In the genomic region with DNA sequence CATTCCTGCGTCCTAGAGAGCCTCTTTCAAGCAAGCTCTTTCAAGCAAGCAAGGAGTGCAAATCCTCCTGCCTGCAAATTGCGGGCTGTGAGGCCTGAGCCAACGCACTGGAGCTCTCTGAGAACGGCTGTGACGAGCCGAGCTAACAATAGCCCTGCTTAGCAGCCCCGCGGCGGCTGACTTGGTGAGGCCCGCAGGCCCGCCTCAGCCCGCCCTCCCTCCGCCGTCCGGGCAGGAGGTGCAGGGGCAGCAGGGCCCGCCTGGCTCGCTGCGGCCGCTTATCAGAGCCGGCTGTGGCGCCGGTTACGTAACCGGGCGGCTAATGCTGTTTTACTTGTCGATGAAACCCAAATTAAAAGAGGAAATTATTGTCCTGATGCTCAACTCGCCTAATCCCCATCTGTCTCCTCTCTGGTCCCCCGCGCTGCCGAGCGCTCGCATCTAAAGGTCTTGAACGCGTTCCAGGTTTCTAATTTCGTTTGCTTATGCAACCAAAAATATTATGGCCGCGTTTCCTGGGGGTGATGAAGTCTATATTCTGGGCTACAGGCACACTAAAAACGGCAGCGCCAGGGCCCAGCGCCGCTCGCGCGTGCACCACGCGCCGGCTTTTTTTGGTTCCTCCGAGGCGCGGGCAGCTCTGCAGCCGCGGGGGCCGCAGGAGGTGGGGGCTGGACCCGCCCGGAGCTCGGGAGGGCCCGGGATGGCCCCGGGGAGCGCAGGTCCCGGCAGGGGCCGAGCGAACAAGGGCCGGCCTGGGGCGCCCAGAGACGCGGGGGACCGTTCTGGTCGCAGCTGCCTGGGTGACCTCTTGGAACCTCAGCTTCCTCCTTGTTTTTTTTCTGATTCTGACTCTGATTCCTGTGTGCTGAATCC, we compare ENCODE assay signal across 8 cellular contexts.
DNase-seq lines count a peak whose midpoint lies in the region; ATAC-seq and TF ChIP-seq lines count a peak whose summit lies in the region.

No MANE protein-coding gene starts in this region.

- peaks cover 2% of the 10 kb centered on the region for H3K36me3 Mint-ChIP-seq in activated naive CD8-positive, alpha-beta T cell treated with anti-CD3 and anti-CD28 coated beads, Interleukin-2, amount 10 ng/mL, durations not matched to agents 7 days and 5 days
- H3K36me3 Mint-ChIP-seq in neural progenitor cell (no peaks in the 10 kb centered on the region), type B pancreatic cell (no peaks in the 10 kb centered on the region)

- H3K79me2 ChIP-seq in neural progenitor cell (ENCODE audit: low read depth), result no peaks in the 10 kb centered on the region

- no TSS peak for BruUV-seq in A673 (replicated peaks; lab: Mats Ljungman, UMichigan)

- H3K36me3 ChIP-seq in A673 (ENCODE audit: insufficient read depth, low read length, poor library complexity, severe bottlenecking), result no peaks in the 10 kb centered on the region
- no peaks in the 10 kb centered on the region for H3K36me3 ChIP-seq in MG63
- no peaks in the 10 kb centered on the region for H3K36me3 ChIP-seq in neural progenitor cell

- peak overlapping the region; percentile 37 for H3K4me3 ChIP-seq in A673 (ENCODE audit: low read depth, low read length, poor library complexity, severe bottlenecking)
- H3K4me3 ChIP-seq in MG63, result peak overlapping the region; percentile 23
- peak overlapping the region; percentile 43 for H3K4me3 ChIP-seq in neural progenitor cell

- intact Hi-C loops in A673 (cut with micrococcal nuclease; ENCODE audit: unreplicated experiment), result no loop called here

- H3K27me3 ChIP-seq in A673 (replicated peaks; ENCODE audit: insufficient read depth, low read depth, low read length, poor library complexity) (no peaks in the 10 kb centered on the region), MG63 (no peaks in the 10 kb centered on the region), neural progenitor cell (peaks cover 11% of the 10 kb centered on the region)

- H3K4me3 Mint-ChIP-seq in activated naive CD8-positive, alpha-beta T cell treated with anti-CD3 and anti-CD28 coated beads, Interleukin-2, amount 10 ng/mL, durations not matched to agents 7 days and 5 days, result peak overlapping the region; percentile 91
- H3K4me3 Mint-ChIP-seq in neural progenitor cell, result peak overlapping the region; percentile 82
- peak overlapping the region; percentile 86 for H3K4me3 Mint-ChIP-seq in type B pancreatic cell

- H3K9me3 Mint-ChIP-seq in activated naive CD8-positive, alpha-beta T cell treated with anti-CD3 and anti-CD28 coated beads, Interleukin-2, amount 10 ng/mL, durations not matched to agents 7 days and 5 days, result no peaks in the 10 kb centered on the region
- no peaks in the 10 kb centered on the region for H3K9me3 Mint-ChIP-seq in neural progenitor cell
- H3K9me3 Mint-ChIP-seq in type B pancreatic cell, result no peaks in the 10 kb centered on the region

- H3K4me2 ChIP-seq in neural progenitor cell, result peak overlapping the region; percentile 75

- H3K9ac ChIP-seq in neural progenitor cell, result no peak overlapping the region

- H3K4me1 Mint-ChIP-seq in activated naive CD8-positive, alpha-beta T cell treated with anti-CD3 and anti-CD28 coated beads, Interleukin-2, amount 10 ng/mL, durations not matched to agents 7 days and 5 days, result peaks cover 24% of the 10 kb centered on the region
- H3K4me1 Mint-ChIP-seq in neural progenitor cell (peaks cover 30% of the 10 kb centered on the region), type B pancreatic cell (ENCODE audit: unreplicated experiment) (peaks cover 35% of the 10 kb centered on the region)

- DNase-seq in A673 (ENCODE audit: low spot score) (peak; percentile 71), MG63 (peak; percentile 89), SHP77 (lab: John Stamatoyannopoulos, UW) (peak; percentile 80 to 90), globus pallidus (ENCODE audit: low spot score) (peak; percentile 96), neural progenitor cell (ENCODE audit: low spot score) (peak; percentile 95), type B pancreatic cell (ENCODE audit: extremely low spot score, unreplicated experiment) (peak; percentile 81)
- DNase-seq in activated naive CD8-positive, alpha-beta T cell treated with anti-CD3 and anti-CD28 coated beads, Interleukin-2, amount 10 ng/mL, durations not matched to agents 7 days and 5 days, result peak; percentile 60

- H2AFZ ChIP-seq in neural progenitor cell (replicated peaks), result peak overlapping the region; percentile 90

- H3F3A ChIP-seq in neural progenitor cell (ENCODE audit: low read depth), result peaks cover 23% of the 10 kb centered on the region

- peaks cover 27% of the 10 kb centered on the region for H3K27me3 Mint-ChIP-seq in activated naive CD8-positive, alpha-beta T cell treated with anti-CD3 and anti-CD28 coated beads, Interleukin-2, amount 10 ng/mL, durations not matched to agents 7 days and 5 days
- peaks cover 15% of the 10 kb centered on the region for H3K27me3 Mint-ChIP-seq in neural progenitor cell (ENCODE audit: insufficient read depth, low read depth)
- H3K27me3 Mint-ChIP-seq in type B pancreatic cell, result peaks cover 4% of the 10 kb centered on the region

- POLR2A ChIA-PET in A673 (lab: Charles Lee; ENCODE audit: low non-redundant PET), result interaction anchor here (0.6 to 0.7 kb wide), 3 partner anchors 65 to 249 kb away, joined by 5 to 12 read pairs (median 7); a partner anchor contains a TSS
- POLR2A ChIA-PET in activated naive CD8-positive, alpha-beta T cell treated with anti-CD3 and anti-CD28 coated beads, Interleukin-2, amount 10 ng/mL, durations not matched to agents 7 days and 5 days (lab: Charles Lee), result interaction anchor here (0.7 to 2.9 kb wide), 6 partner anchors 13 to 79 kb away, joined by 3 to 33 read pairs (median 4); a partner anchor contains a TSS

- H3K27ac ChIP-seq in A673 (ENCODE audit: low read depth, low read length, poor library complexity, severe bottlenecking) (no peak overlapping the region), neural progenitor cell (no peak overlapping the region)

- TF ChIP-seq CTCF in A673 (conservative IDR thresholded peaks at IDR 0.05; ENCODE audit: low read depth, low read length) (no peak), neural progenitor cell (IDR thresholded peaks at IDR 0.05) (no peak), type B pancreatic cell (conservative IDR thresholded peaks at IDR 0.05) (no peak)

- H3K4me1 ChIP-seq in A673 (ENCODE audit: insufficient read depth, low read length, poor library complexity, severe bottlenecking) (peaks cover 6% of the 10 kb centered on the region), neural progenitor cell (peaks cover 21% of the 10 kb centered on the region)

- H3K27ac Mint-ChIP-seq in activated naive CD8-positive, alpha-beta T cell treated with anti-CD3 and anti-CD28 coated beads, Interleukin-2, amount 10 ng/mL, durations not matched to agents 7 days and 5 days, result peak overlapping the region; percentile 92
- H3K27ac Mint-ChIP-seq in neural progenitor cell (peak overlapping the region; percentile 99), type B pancreatic cell (peak overlapping the region; percentile 89)

- H4K20me1 ChIP-seq in neural progenitor cell (ENCODE audit: low read depth), result no peaks in the 10 kb centered on the region

- H3K9me3 ChIP-seq in A673 (ENCODE audit: low read depth, low read length, poor library complexity, severe bottlenecking) (no peaks in the 10 kb centered on the region), MG63 (no peaks in the 10 kb centered on the region), neural progenitor cell (ENCODE audit: low read depth) (no peaks in the 10 kb centered on the region)

- peak; percentile 73 for ATAC-seq in GM19035 (IDR thresholded peaks at IDR 0.05; ENCODE audit: unreplicated experiment)
- peak; percentile 62 for ATAC-seq in activated naive CD8-positive, alpha-beta T cell treated with anti-CD3 and anti-CD28 coated beads, Interleukin-2, amount 10 ng/mL, durations not matched to agents 7 days and 5 days (ENCODE audit: low read depth)

- CTCF ChIA-PET in A673 (lab: Charles Lee), result interaction anchor here (0.7 kb wide), 1 partner anchor 70 kb away, joined by 9 read pairs; no protein-coding TSS in a partner anchor
